Comparison of ENCODE assay signal across 23 cellular contexts in the genomic region with DNA sequence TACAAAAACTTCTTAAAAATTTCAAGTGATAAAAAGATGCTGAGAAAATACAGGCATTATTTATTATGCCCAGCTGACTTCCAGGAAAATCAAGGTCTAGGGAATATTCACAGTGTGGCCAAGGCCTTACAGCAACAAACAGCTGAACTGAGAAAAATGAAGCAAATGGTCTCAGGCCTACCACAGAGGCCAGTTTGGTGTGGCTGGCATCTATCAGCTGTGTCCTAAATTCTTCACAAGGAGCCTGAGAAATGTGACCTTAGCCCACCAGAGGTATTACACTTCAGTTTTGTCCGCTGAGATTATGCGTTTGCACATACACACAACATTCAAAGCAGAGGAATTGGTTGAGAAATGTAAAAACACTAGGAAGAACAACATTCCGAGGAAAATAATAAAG.
A peak's percentile ranks its signal among the peaks of the same experiment; 100 is the strongest.
DNase-seq lines count a peak whose midpoint lies in the region; ATAC-seq, FAIRE-seq and TF ChIP-seq lines count a peak whose summit lies in the region.
"Had no signal": no experiment of that assay in that cellular context is flagged by ENCODE, and none has a peak within 500 bp of the region (broad histone marks: within the 10 kb centered on the region; RNA-seq: fewer than 3 reads in every experiment).

No MANE protein-coding gene starts in this region.

- no peaks in the 10 kb centered on the region for H3K27me3 ChIP-seq in CD4-positive, alpha-beta T cell (ENCODE audit: control insufficient read depth, insufficient read depth, low read length)
- H3K27me3 ChIP-seq: BE2C; BLaER1 treated with 17β-estradiol and CSF1 and Interleukin-3, amounts not matched to agents 10 nM and 100 nM had no signal

- H3K27ac ChIP-seq in CD4-positive, alpha-beta T cell (ENCODE audit: low read depth, low read length), result no peak overlapping the region
- H3K27ac ChIP-seq: A549; BLaER1 treated with 17β-estradiol and CSF1 and Interleukin-3, amounts not matched to agents 10 nM and 100 nM; GM23248 had no signal

- POLR2A ChIA-PET in CD4-positive, alpha-beta T cell (lab: Charles Lee), result no interaction called here

- TF ChIP-seq CTCF in osteocyte (IDR thresholded peaks at IDR 0.05) (no peak), type B pancreatic cell (conservative IDR thresholded peaks at IDR 0.05) (no peak)
- TF ChIP-seq CTCF in CD4-positive, alpha-beta T cell (IDR thresholded peaks at IDR 0.05), result no peak

- peak; percentile 4 for FAIRE-seq in HTR-8/SVneo (lab: Jason Lieb, UNC)
- FAIRE-seq: A549, G401.6, GM12878, GM19239 had no signal

- H3K4me3 Mint-ChIP-seq in osteocyte (ENCODE audit: unreplicated experiment), result no peak overlapping the region
- H3K4me3 Mint-ChIP-seq in type B pancreatic cell, result no peak overlapping the region
- no peak overlapping the region for H3K4me3 Mint-ChIP-seq in CD4-positive, alpha-beta T cell
- H3K4me3 Mint-ChIP-seq: CD14-positive monocyte; CD4-positive, alpha-beta memory T cell; H9 had no signal

- no peaks in the 10 kb centered on the region for H3K9me3 Mint-ChIP-seq in osteocyte (ENCODE audit: unreplicated experiment)
- no peaks in the 10 kb centered on the region for H3K9me3 Mint-ChIP-seq in type B pancreatic cell
- H3K9me3 Mint-ChIP-seq in CD4-positive, alpha-beta T cell, result no peaks in the 10 kb centered on the region
- H3K9me3 Mint-ChIP-seq: CD4-positive, alpha-beta memory T cell; H9 had no signal

- no peaks in the 10 kb centered on the region for H3K36me3 Mint-ChIP-seq in osteocyte (ENCODE audit: unreplicated experiment)
- H3K36me3 Mint-ChIP-seq in type B pancreatic cell, result no peaks in the 10 kb centered on the region
- H3K36me3 Mint-ChIP-seq in CD4-positive, alpha-beta T cell (ENCODE audit: low read depth), result no peaks in the 10 kb centered on the region
- H3K36me3 Mint-ChIP-seq: CD14-positive monocyte; CD4-positive, alpha-beta memory T cell had no signal

- H3K4me1 Mint-ChIP-seq in osteocyte (ENCODE audit: unreplicated experiment), result no peaks in the 10 kb centered on the region
- H3K4me1 Mint-ChIP-seq in type B pancreatic cell (ENCODE audit: unreplicated experiment), result no peaks in the 10 kb centered on the region
- H3K4me1 Mint-ChIP-seq in CD4-positive, alpha-beta T cell (ENCODE audit: low read depth), result no peaks in the 10 kb centered on the region
- H3K4me1 Mint-ChIP-seq: CD4-positive, alpha-beta memory T cell; H9 had no signal

- no peaks in the 10 kb centered on the region for H3K9me3 ChIP-seq in CD4-positive, alpha-beta T cell (ENCODE audit: control insufficient read depth, low read length)
- H3K9me3 ChIP-seq: A549, BE2C had no signal

- H3K27me3 Mint-ChIP-seq in osteocyte (ENCODE audit: unreplicated experiment) (peaks cover 10% of the 10 kb centered on the region), type B pancreatic cell (no peaks in the 10 kb centered on the region)
- H3K27me3 Mint-ChIP-seq in CD4-positive, alpha-beta T cell, result peaks cover 9% of the 10 kb centered on the region

- CTCF ChIA-PET in CD4-positive, alpha-beta T cell (lab: Charles Lee), result no interaction called here

- H3K27ac Mint-ChIP-seq in osteocyte (ENCODE audit: unreplicated experiment) (no peak overlapping the region), type B pancreatic cell (no peak overlapping the region)
- no peak overlapping the region for H3K27ac Mint-ChIP-seq in CD4-positive, alpha-beta T cell
- H3K27ac Mint-ChIP-seq: CD14-positive monocyte; CD4-positive, alpha-beta memory T cell; H9 had no signal

- no peak for ATAC-seq in CD4-positive, alpha-beta T cell (ENCODE audit: poor library complexity)
- ATAC-seq: A549, GM12878, HCT116 had no signal

- DNase-seq in HTR-8/SVneo (ENCODE audit: insufficient read length, low spot score) (no peak), osteocyte (ENCODE audit: extremely low spot score, unreplicated experiment) (peak; percentile 7), type B pancreatic cell (ENCODE audit: extremely low spot score, unreplicated experiment) (peak; percentile 8), T-helper 9 cell (no peak), NCI-H510A (lab: John Stamatoyannopoulos, UW) (no peak)
- no peak for DNase-seq in CD4-positive, alpha-beta T cell
- DNase-seq: 8988T; ACHN; AML-193; BE2C; Calu3; CD4-positive, alpha-beta memory T cell; COR-L47; DND-41; GM23248; H9 had no signal

- intact Hi-C loops in CD4-positive, alpha-beta T cell (cut with DNase I, micrococcal nuclease), result no loop called here

Comparison
In these comparisons a context has a peak if more than half of its experiments do, and no peak if none do; other contexts are left out.
1. DNase-seq: peak in osteocyte (single experiment) and type B pancreatic cell (single experiment); none in HTR-8/SVneo (single experiment), T-helper 9 cell (single experiment), CD4-positive, alpha-beta T cell (0 of 10) and NCI-H510A (single experiment).